ENCODE assay signal across 26 cellular contexts in genomic region chr4:78356251-78356650, GRCh38.
"Had no signal": no experiment of that assay in that cellular context is flagged by ENCODE, and none has a peak within 500 bp of the region (broad histone marks: within the 10 kb centered on the region; RNA-seq: fewer than 3 reads in every experiment).

No MANE protein-coding gene starts in this region.

- H3K79me2 ChIP-seq: parathyroid adenoma had no signal

- H3K36me3 ChIP-seq: adrenal gland, ascending aorta, sigmoid colon, uterus had no signal

- FAIRE-seq: endometrium, kidney had no signal

- H3K4me3 Mint-ChIP-seq: activated T-cell treated with anti-CD3 and anti-CD28 coated beads, Interleukin-2, amount 50 U/mL, for 24 hours; activated T-helper 17 cell treated with anti-CD3 and anti-CD28 coated beads, Interleukin-2, amount 50 U/mL, for 72 hours; natural killer cell treated with Interleukin-12 subunit alpha and Interleukin-12 subunit beta and Interleukin-15 and Interleukin-18, amount 100 ng/mL, for 72 hours; stimulated activated naive B cell treated with anti-CD40 and anti-IgM and Interleukin-4, amounts not matched to agents 10 μg/mL and 1 μg/mL and 100 μg/mL, for 72 hours had no signal

- ATAC-seq: activated naive CD4-positive, alpha-beta T cell treated with anti-CD3 and anti-CD28 coated beads, Interleukin-2, amount 50 U/mL, for 72 hours; activated T-helper 17 cell treated with anti-CD3 and anti-CD28 coated beads, Interleukin-2, amount 50 U/mL, for 72 hours; left ventricle myocardium superior; natural killer cell treated with Interleukin-12 subunit alpha and Interleukin-12 subunit beta and Interleukin-15 and Interleukin-18, amount 100 ng/mL, for 72 hours; stimulated activated naive B cell treated with anti-CD40 and anti-IgM and Interleukin-4, amounts not matched to agents 10 μg/mL and 1 μg/mL and 100 μg/mL, for 72 hours had no signal

- H3K9me3 Mint-ChIP-seq: activated naive CD4-positive, alpha-beta T cell treated with anti-CD3 and anti-CD28 coated beads, Interleukin-2, amount 50 U/mL, for 72 hours; activated T-cell treated with anti-CD3 and anti-CD28 coated beads, Interleukin-2, amount 50 U/mL, for 24 hours; activated T-helper 17 cell treated with anti-CD3 and anti-CD28 coated beads, Interleukin-2, amount 50 U/mL, for 72 hours; natural killer cell treated with Interleukin-12 subunit alpha and Interleukin-12 subunit beta and Interleukin-15 and Interleukin-18, amount 100 ng/mL, for 72 hours; stimulated activated naive B cell treated with anti-CD40 and anti-IgM and Interleukin-4, amounts not matched to agents 10 μg/mL and 1 μg/mL and 100 μg/mL, for 72 hours had no signal

- H3K9ac ChIP-seq: parathyroid adenoma had no signal

- H3K27ac ChIP-seq: adrenal gland, ascending aorta, parathyroid adenoma, sigmoid colon, testis, uterus, VCaP had no signal

- H2AFZ ChIP-seq: parathyroid adenoma had no signal

- DNase-seq: activated CD4-positive, alpha-beta T cell treated with anti-CD3 and anti-CD28 coated beads for 1 hour; activated CD4-positive, alpha-beta T cell treated with anti-CD3 and anti-CD28 coated beads, Interleukin-2, amount 50 U/mL, for 1 hour; activated CD8-positive, alpha-beta memory T cell treated with anti-CD3 and anti-CD28 coated beads, Interleukin-2, amount 50 U/mL, for 4 hours; activated T-cell treated with anti-CD3 and anti-CD28 coated beads, Interleukin-2, amount 50 U/mL, for 24 hours; adrenal gland; cerebellar nuclear complex; foreskin fibroblast; kidney; left ventricle myocardium superior; mammary epithelial cell; sigmoid colon; stimulated activated CD4-positive, alpha-beta T cell treated with anti-CD3 and anti-CD28 coated beads, Interleukin-2, amount 100 ng/mL, for 48 hours; stimulated activated CD8-positive, alpha-beta memory T cell treated with anti-CD3 and anti-CD28 coated beads, Interleukin-4, amount 100 ng/mL, for 48 hours; stimulated activated naive B cell treated with anti-CD40 and anti-IgM and Interleukin-4, amounts not matched to agents 10 μg/mL and 1 μg/mL and 100 μg/mL, for 72 hours; T-helper 1 cell; T-helper 9 cell; testis; trophoblast cell; uterus had no signal

- H3K27ac Mint-ChIP-seq: activated naive CD4-positive, alpha-beta T cell treated with anti-CD3 and anti-CD28 coated beads, Interleukin-2, amount 50 U/mL, for 72 hours; activated T-cell treated with anti-CD3 and anti-CD28 coated beads, Interleukin-2, amount 50 U/mL, for 24 hours; activated T-helper 17 cell treated with anti-CD3 and anti-CD28 coated beads, Interleukin-2, amount 50 U/mL, for 72 hours; natural killer cell treated with Interleukin-12 subunit alpha and Interleukin-12 subunit beta and Interleukin-15 and Interleukin-18, amount 100 ng/mL, for 72 hours; stimulated activated naive B cell treated with anti-CD40 and anti-IgM and Interleukin-4, amounts not matched to agents 10 μg/mL and 1 μg/mL and 100 μg/mL, for 72 hours had no signal

- H3K27me3 ChIP-seq: adrenal gland, ascending aorta, sigmoid colon, testis, uterus had no signal

- H3K4me1 Mint-ChIP-seq: activated T-helper 17 cell treated with anti-CD3 and anti-CD28 coated beads, Interleukin-2, amount 50 U/mL, for 72 hours; stimulated activated naive B cell treated with anti-CD40 and anti-IgM and Interleukin-4, amounts not matched to agents 10 μg/mL and 1 μg/mL and 100 μg/mL, for 72 hours had no signal

- H3K4me3 ChIP-seq: adrenal gland, ascending aorta, sigmoid colon, testis, uterus had no signal

- H3K9me3 ChIP-seq: adrenal gland, ascending aorta, sigmoid colon, testis, uterus had no signal

- H3K4me1 ChIP-seq: adrenal gland, ascending aorta, parathyroid adenoma, sigmoid colon, testis, uterus had no signal

- H3K36me3 Mint-ChIP-seq: activated naive CD4-positive, alpha-beta T cell treated with anti-CD3 and anti-CD28 coated beads, Interleukin-2, amount 50 U/mL, for 72 hours; natural killer cell treated with Interleukin-12 subunit alpha and Interleukin-12 subunit beta and Interleukin-15 and Interleukin-18, amount 100 ng/mL, for 72 hours; stimulated activated naive B cell treated with anti-CD40 and anti-IgM and Interleukin-4, amounts not matched to agents 10 μg/mL and 1 μg/mL and 100 μg/mL, for 72 hours had no signal
